ENCODE assay signal across 14 cellular contexts in genomic region chr9:17082343-17082742, GRCh38. TPM values are rescaled to one million over a fixed set of nuclear protein-coding genes. Genes with fewer than 3 reads are reported as not detected.
DNase-seq lines count a peak whose midpoint lies in the region; ATAC-seq, FAIRE-seq and TF ChIP-seq lines count a peak whose summit lies in the region.
"Had no signal": no experiment of that assay in that cellular context is flagged by ENCODE, and none has a peak within 500 bp of the region (broad histone marks: within the 10 kb centered on the region; RNA-seq: fewer than 3 reads in every experiment).

No MANE protein-coding gene starts in this region.

- H3K36me3 ChIP-seq in cardiac muscle cell (no peaks in the 10 kb centered on the region), left ventricle myocardium inferior (no peaks in the 10 kb centered on the region), astrocyte (ENCODE audit: insufficient read depth, low read length) (no peaks in the 10 kb centered on the region), tibial nerve (no peaks in the 10 kb centered on the region)
- H3K36me3 ChIP-seq: heart right ventricle, neutrophil had no signal

- H3K27ac Mint-ChIP-seq in astrocyte (ENCODE audit: unreplicated experiment), result no peak overlapping the region

- H3K36me3 Mint-ChIP-seq in astrocyte (ENCODE audit: low read depth, unreplicated experiment), result no peaks in the 10 kb centered on the region

- peak overlapping the region; percentile 20 for H2AFZ ChIP-seq in astrocyte (ENCODE audit: low read depth, low read length)

- H3K9me3 ChIP-seq in cardiac muscle cell (ENCODE audit: low read depth) (no peaks in the 10 kb centered on the region), left ventricle myocardium inferior (replicated peaks) (no peaks in the 10 kb centered on the region), astrocyte (ENCODE audit: insufficient read depth, low read depth, low read length) (no peaks in the 10 kb centered on the region), tibial nerve (no peaks in the 10 kb centered on the region)
- H3K9me3 ChIP-seq: heart right ventricle, neutrophil had no signal

- TF ChIP-seq EP300 in tibial nerve (IDR thresholded peaks at IDR 0.05), result no peak

- H3K4me3 ChIP-seq in cardiac muscle cell (no peak overlapping the region), left ventricle myocardium inferior (no peak overlapping the region), astrocyte (ENCODE audit: insufficient read depth, low read depth, low read length) (no peak overlapping the region), tibial nerve (no peak overlapping the region)
- H3K4me3 ChIP-seq: heart right ventricle had no signal

- TF ChIP-seq POLR2A in tibial nerve (IDR thresholded peaks at IDR 0.05), result no peak

- peaks cover 6% of the 10 kb centered on the region for H3K4me1 Mint-ChIP-seq in astrocyte (ENCODE audit: low read depth, unreplicated experiment)

- H3K4me1 ChIP-seq in cardiac muscle cell (ENCODE audit: low read depth) (no peaks in the 10 kb centered on the region), left ventricle myocardium inferior (no peaks in the 10 kb centered on the region), astrocyte (ENCODE audit: insufficient read depth, low read length) (no peaks in the 10 kb centered on the region), tibial nerve (peaks cover 0 to 12% (median 0%) of the 10 kb centered on the region in 4 donors)
- H3K4me1 ChIP-seq: heart right ventricle had no signal

- no peak for ATAC-seq in HG03159 (IDR thresholded peaks at IDR 0.05; ENCODE audit: unreplicated experiment)

- TF ChIP-seq CTCF in cardiac muscle cell (IDR thresholded peaks at IDR 0.05; ENCODE audit: low read depth, low read length) (peak; percentile 22), left ventricle myocardium inferior (IDR thresholded peaks at IDR 0.05; ENCODE audit: borderline replicate concordance) (no peak), astrocyte (IDR thresholded peaks at IDR 0.05; ENCODE audit: insufficient read depth, low read depth, low read length) (no peak), tibial nerve (IDR thresholded peaks at IDR 0.05) (no peak)

- intact Hi-C loops in left ventricle myocardium inferior (cut with micrococcal nuclease), result no loop called here

- H4K20me1 ChIP-seq in astrocyte (ENCODE audit: insufficient read depth, low read length), result no peaks in the 10 kb centered on the region

- peak; percentile 62 to 64 for DNase-seq in cardiac muscle cell (ENCODE audit: low read depth in 1 of 2, low spot score in 1 of 2)
- no peak for DNase-seq in left ventricle myocardium inferior
- DNase-seq in astrocyte (ENCODE audit: low read depth), result peak; percentile 48
- DNase-seq in iPS-NIHi7 (ENCODE audit: extremely low spot score), result peak; percentile 80
- peak; percentile 14 to 18 for DNase-seq in tibial nerve (ENCODE audit: low spot score in 2 of 2)
- DNase-seq in NCI-H2196 treated with DMSO at 0.1 percent for 48 hours (lab: John Stamatoyannopoulos, UW; ENCODE audit: unreplicated experiment), result no peak
- no peak for DNase-seq in GOT3 (lab: John Stamatoyannopoulos, UW)
- DNase-seq: activated CD8-positive, alpha-beta memory T cell treated with anti-CD3 and anti-CD28 coated beads for 24 hours; C1 segment of cervical spinal cord; heart right ventricle; NCI-H2029 treated with DMSO at 0.1 percent for 48 hours had no signal

- no peak overlapping the region for H3K4me3 Mint-ChIP-seq in astrocyte (ENCODE audit: unreplicated experiment)

- no peak overlapping the region for H3K4me2 ChIP-seq in astrocyte (ENCODE audit: low read length)

- H3K27me3 ChIP-seq in cardiac muscle cell, result no peaks in the 10 kb centered on the region
- no peaks in the 10 kb centered on the region for H3K27me3 ChIP-seq in left ventricle myocardium inferior (ENCODE audit: low read depth)
- no peaks in the 10 kb centered on the region for H3K27me3 ChIP-seq in astrocyte (ENCODE audit: insufficient read depth, low read length)
- H3K27me3 ChIP-seq in tibial nerve, result no peaks in the 10 kb centered on the region
- H3K27me3 ChIP-seq: heart right ventricle, neutrophil had no signal

- WGBS in tibial nerve, 2 donors, result 20 to 21% methylated on average over 5 of the region's 5 CpGs

- H3K27me3 Mint-ChIP-seq in astrocyte (ENCODE audit: low read depth, unreplicated experiment), result peaks cover 3% of the 10 kb centered on the region

- H3K9me3 Mint-ChIP-seq in astrocyte (ENCODE audit: unreplicated experiment), result no peaks in the 10 kb centered on the region

- H3K79me2 ChIP-seq in astrocyte (ENCODE audit: insufficient read depth, low read length), result no peaks in the 10 kb centered on the region

- H3K27ac ChIP-seq in cardiac muscle cell (no peak overlapping the region), left ventricle myocardium inferior (replicated peaks) (no peak overlapping the region), astrocyte (ENCODE audit: low read depth, low read length) (no peak overlapping the region), tibial nerve (no peak overlapping the region)
- H3K27ac ChIP-seq: heart right ventricle, neutrophil had no signal

- no peak overlapping the region for H3K9ac ChIP-seq in astrocyte (ENCODE audit: low read length)

- no peak for FAIRE-seq in astrocyte (lab: Jason Lieb, UNC)
- FAIRE-seq: bronchial epithelial cell had no signal

RNA-seq across cellular contexts. Expression of gene CNTLN, which starts 52.5 kb away (rescaled TPM):
- 2.4 and 4.3 TPM in 2 replicates for total RNA-seq in cardiac muscle cell
- polyA plus RNA-seq in cardiac muscle cell, result 2.9 and 3.7 TPM in 2 replicates
- total RNA-seq in left ventricle myocardium inferior, result 3.5 TPM
- 4.4 and 5.5 TPM in 2 replicates for total RNA-seq in astrocyte
- 10 to 100 TPM; 29.7 to 38.1 (median 34.0) TPM for total RNA-seq in tibial nerve

Comparison
In these comparisons a context has a peak if more than half of its experiments do, and no peak if none do; other contexts are left out.
1. DNase-seq: peak in cardiac muscle cell (2 of 2), astrocyte (single experiment), iPS-NIHi7 (single experiment) and tibial nerve (2 of 2); none in left ventricle myocardium inferior (single experiment), NCI-H2196 treated with DMSO at 0.1 percent for 48 hours (single experiment) and GOT3 (single experiment).